In genomic region chr10:47924628-47925027, GRCh38 we compare ENCODE assay signal across 2 cellular contexts. TPM values are rescaled to one million over a fixed set of nuclear protein-coding genes. Genes with fewer than 3 reads are reported as not detected.
"Had no signal": no experiment of that assay in that cellular context is flagged by ENCODE, and none has a peak within 500 bp of the region (broad histone marks: within the 10 kb centered on the region; RNA-seq: fewer than 3 reads in every experiment).

No MANE protein-coding gene starts in this region.

RNA-seq across cellular contexts. Expression of gene NPY4R2, which starts 6.2 kb away (rescaled TPM):
- total RNA-seq: HT-29 had no signal
- polyA plus RNA-seq: IgD-negative memory B cell had no signal
